25 cellular contexts compared by ENCODE assay signal in genomic region chr10:121518321-121518720, GRCh38.
"Had no signal": no experiment of that assay in that cellular context is flagged by ENCODE, and none has a peak within 500 bp of the region (broad histone marks: within the 10 kb centered on the region; RNA-seq: fewer than 3 reads in every experiment).

No MANE protein-coding gene starts in this region.

- H3K27me3 ChIP-seq: ovary, right atrium auricular region, right lobe of liver, stomach, suprapubic skin, tibial nerve, uterus had no signal

- DNase-seq: hypothalamus; islet precursor cell; left cardiac atrium; lower lobe of right lung; mammary epithelial cell; mesenchymal stem cell; naive thymus-derived CD4-positive, alpha-beta T cell; ovary; right lobe of liver; stimulated activated CD4-positive, alpha-beta T cell treated with anti-CD3 and anti-CD28 coated beads, Interleukin-1b, Interleukin-23, amount 100 ng/mL, for 48 hours; stimulated activated CD4-positive, alpha-beta T cell treated with anti-CD3 and anti-CD28 coated beads, Interleukin-2, amount 100 ng/mL, for 48 hours; stimulated activated CD4-positive, alpha-beta T cell treated with anti-CD3 and anti-CD28 coated beads, Interleukin-4, amount 100 ng/mL, for 4 hours; stimulated activated CD8-positive, alpha-beta memory T cell treated with anti-CD3 and anti-CD28 coated beads, Interleukin-4, amount 100 ng/mL, for 48 hours; stimulated activated naive CD4-positive, alpha-beta T cell treated with Interleukin-2 at 50 U/mL for 16 hours; stomach; uterus had no signal

- H3K4me1 Mint-ChIP-seq: stimulated activated memory B cell treated with anti-CD40 and anti-IgM and Interleukin-4, amounts not matched to agents 10 μg/mL and 1 μg/mL and 100 μg/mL, for 72 hours had no signal

- ATAC-seq: left cardiac atrium; left lobe of liver; lower lobe of right lung; naive thymus-derived CD4-positive, alpha-beta T cell; natural killer cell treated with Interleukin-12 subunit alpha and Interleukin-12 subunit beta and Interleukin-15 and Interleukin-18, amount 100 ng/mL, for 72 hours; right lobe of liver; stimulated activated memory B cell treated with anti-CD40 and anti-IgM and Interleukin-4, amounts not matched to agents 10 μg/mL and 1 μg/mL and 100 μg/mL, for 72 hours had no signal

- H3K27me3 Mint-ChIP-seq: natural killer cell treated with Interleukin-12 subunit alpha and Interleukin-12 subunit beta and Interleukin-15 and Interleukin-18, amount 100 ng/mL, for 72 hours; progenitor cell of endocrine pancreas; stimulated activated memory B cell treated with anti-CD40 and anti-IgM and Interleukin-4, amounts not matched to agents 10 μg/mL and 1 μg/mL and 100 μg/mL, for 72 hours; type B pancreatic cell had no signal

- H3K36me3 Mint-ChIP-seq: naive thymus-derived CD4-positive, alpha-beta T cell; natural killer cell treated with Interleukin-12 subunit alpha and Interleukin-12 subunit beta and Interleukin-15 and Interleukin-18, amount 100 ng/mL, for 72 hours; stimulated activated memory B cell treated with anti-CD40 and anti-IgM and Interleukin-4, amounts not matched to agents 10 μg/mL and 1 μg/mL and 100 μg/mL, for 72 hours had no signal

- H3K4me3 Mint-ChIP-seq: naive thymus-derived CD4-positive, alpha-beta T cell; natural killer cell treated with Interleukin-12 subunit alpha and Interleukin-12 subunit beta and Interleukin-15 and Interleukin-18, amount 100 ng/mL, for 72 hours; stimulated activated memory B cell treated with anti-CD40 and anti-IgM and Interleukin-4, amounts not matched to agents 10 μg/mL and 1 μg/mL and 100 μg/mL, for 72 hours; type B pancreatic cell had no signal

- H3K9me3 Mint-ChIP-seq: type B pancreatic cell had no signal

- H3K4me1 ChIP-seq: lower lobe of right lung, right lobe of liver had no signal

- H3K4me2 ChIP-seq: smooth muscle cell had no signal

- H3K9me3 ChIP-seq: lower lobe of right lung, ovary, right atrium auricular region, right lobe of liver, stomach, suprapubic skin, tibial nerve, uterus had no signal

- H3K27ac Mint-ChIP-seq: naive thymus-derived CD4-positive, alpha-beta T cell; natural killer cell treated with Interleukin-12 subunit alpha and Interleukin-12 subunit beta and Interleukin-15 and Interleukin-18, amount 100 ng/mL, for 72 hours; stimulated activated memory B cell treated with anti-CD40 and anti-IgM and Interleukin-4, amounts not matched to agents 10 μg/mL and 1 μg/mL and 100 μg/mL, for 72 hours; type B pancreatic cell had no signal

- H3K27ac ChIP-seq: lower lobe of right lung, ovary, right atrium auricular region, right lobe of liver, stomach, suprapubic skin, tibial nerve had no signal
